Comparison of ENCODE assay signal across 14 cellular contexts in genomic region chr2:24203029-24203786, GRCh38. TPM values are rescaled to one million over a fixed set of nuclear protein-coding genes. Genes with fewer than 3 reads are reported as not detected.
"Had no signal": no experiment of that assay in that cellular context is flagged by ENCODE, and none has a peak within 500 bp of the region (broad histone marks: within the 10 kb centered on the region; RNA-seq: fewer than 3 reads in every experiment).

No MANE protein-coding gene starts in this region.

- DNase-seq: activated B cell treated with CpG ODN at 0.5 μM for 24 hours; activated CD4-positive, alpha-beta T cell treated with anti-CD3 and anti-CD28 coated beads, Interleukin-2, amount 10 ng/mL, durations not matched to agents 24 days and 14 days; activated naive CD4-positive, alpha-beta T cell; activated naive CD8-positive, alpha-beta T cell treated with anti-CD3 and anti-CD28 coated beads, Interleukin-2, amount 10 ng/mL, durations not matched to agents 7 days and 5 days; cortex of kidney; effector CD4-positive, alpha-beta T cell; foreskin melanocyte; left lung; occipital lobe; small intestine; stimulated activated CD4-positive, alpha-beta T cell treated with anti-CD3 and anti-CD28 coated beads, Interleukin-4, amount 100 ng/mL, for 24 hours; stimulated activated naive CD4-positive, alpha-beta T cell treated with Interleukin-2 at 50 U/mL for 16 hours; T-helper 2 cell had no signal

- H3K4me3 ChIP-seq: left lung, right atrium auricular region had no signal

- ATAC-seq: left lung had no signal

- H3K27ac ChIP-seq: left lung, right atrium auricular region had no signal

- H3K9me3 ChIP-seq: left lung, right atrium auricular region had no signal

- H3K4me1 ChIP-seq: left lung had no signal

- H3K27me3 ChIP-seq: left lung, right atrium auricular region had no signal

RNA-seq across cellular contexts. Expression of gene FAM228A, which starts 28.4 kb away (rescaled TPM):
- total RNA-seq: activated B cell treated with CpG ODN at 0.5 μM for 24 hours; activated CD4-positive, alpha-beta T cell treated with anti-CD3 and anti-CD28 coated beads, Interleukin-2, amount 10 ng/mL, durations not matched to agents 24 days and 14 days had no signal
